Comparison of ENCODE assay signal across 8 cellular contexts in genomic region chr1:184754479-184755225, GRCh38. TPM values are rescaled to one million over a fixed set of nuclear protein-coding genes. Genes with fewer than 3 reads are reported as not detected.
DNase-seq lines count a peak whose midpoint lies in the region; ATAC-seq, FAIRE-seq and TF ChIP-seq lines count a peak whose summit lies in the region.

TSS of gene EDEM3 (minus strand) at chr1:184754858. CDS start at chr1:184754646, 212 bp downstream.

- no peaks in the 10 kb centered on the region for H3K9me3 Mint-ChIP-seq in T-helper 2 cell treated with Interferon-gamma antibody and Interleukin-4, amounts not matched to agents 5 μg/mL and 100 μg/mL, for 36 hours

- DNase-seq in NCI-H1930 (lab: John Stamatoyannopoulos, UW) = peak; percentile 98
- peak; percentile 98 for DNase-seq in T-helper 2 cell treated with Interferon-gamma antibody and Interleukin-4, amounts not matched to agents 5 μg/mL and 100 μg/mL, for 36 hours (ENCODE audit: low spot score)
- DNase-seq in ascending aorta (ENCODE audit: low spot score in 2 of 2) = peak; percentile 98 to 99
- DNase-seq in right atrium auricular region (ENCODE audit: low spot score) = peak; percentile 99
- DNase-seq in psoas muscle = peak; percentile 99
- DNase-seq in urothelium cell line (ENCODE audit: low spot score) = peak; percentile 98

- peaks cover 2 to 11% of the 10 kb centered on the region in 2 donors for H3K4me1 ChIP-seq in ascending aorta
- H3K4me1 ChIP-seq in right atrium auricular region = peaks cover 0 to 23% of the 10 kb centered on the region in 2 donors
- H3K4me1 ChIP-seq in psoas muscle = peaks cover 22% of the 10 kb centered on the region

- intact Hi-C loops in ascending aorta (cut with DNase I) = loop anchor here (1.0 to 10.0 kb wide), 6 partner anchors 38 to 1120 kb away; partner anchors contain the start of genes ARPC5, IVNS1ABP, RNF2 and SWT1
- intact Hi-C loops in psoas muscle (cut with DNase I) = loop anchor here in 1 of 2 donors (2.0 kb wide), 1 partner anchor 402 kb away; the partner anchor contains the start of genes SWT1 and TRMT1L

- H3K36me3 ChIP-seq in ascending aorta (no peaks in the 10 kb centered on the region), right atrium auricular region (no peaks in the 10 kb centered on the region), psoas muscle (ENCODE audit: insufficient read depth in 1 of 2, low read depth in 1 of 2) (no peaks in the 10 kb centered on the region)

- H3K27me3 ChIP-seq in ascending aorta = no peaks in the 10 kb centered on the region
- no peaks in the 10 kb centered on the region for H3K27me3 ChIP-seq in right atrium auricular region
- no peaks in the 10 kb centered on the region for H3K27me3 ChIP-seq in psoas muscle (ENCODE audit: insufficient read depth in 3 of 3, low read length in 2 of 3)

- 0 to 1% (median 0%) methylated on average over 70 to 76 of the region's 76 CpGs for WGBS in psoas muscle, 3 donors

- FAIRE-seq in urothelium cell line (lab: Jason Lieb, UNC) = peak; percentile 94

- peak; percentile 95 for ATAC-seq in GM18502 (IDR thresholded peaks at IDR 0.05; ENCODE audit: poor library complexity, unreplicated experiment)
- ATAC-seq in HG02970 (IDR thresholded peaks at IDR 0.05; ENCODE audit: low FRiP score, unreplicated experiment) = peak; percentile 95
- peak; percentile 95 to 98 (median 96) for ATAC-seq in psoas muscle

- H3K27ac ChIP-seq in ascending aorta (peak within 1 kb of the TSS; percentile 93 to 96), right atrium auricular region (peak within 1 kb of the TSS; percentile 93 to 96), psoas muscle (peak within 1 kb of the TSS; percentile 93)

- H3K4me1 Mint-ChIP-seq in T-helper 2 cell treated with Interferon-gamma antibody and Interleukin-4, amounts not matched to agents 5 μg/mL and 100 μg/mL, for 36 hours (ENCODE audit: low read depth) = peaks cover 39% of the 10 kb centered on the region

- peak within 1 kb of the TSS; percentile 91 for H3K4me3 Mint-ChIP-seq in T-helper 2 cell treated with Interferon-gamma antibody and Interleukin-4, amounts not matched to agents 5 μg/mL and 100 μg/mL, for 36 hours

- H3K4me3 ChIP-seq in ascending aorta (peak within 1 kb of the TSS; percentile 76 to 90), right atrium auricular region (peak within 1 kb of the TSS; percentile 74 to 82), psoas muscle (peak within 1 kb of the TSS; percentile 95)

- H3K27ac Mint-ChIP-seq in T-helper 2 cell treated with Interferon-gamma antibody and Interleukin-4, amounts not matched to agents 5 μg/mL and 100 μg/mL, for 36 hours = peak within 1 kb of the TSS; percentile 86

- peaks cover 13% of the 10 kb centered on the region for H3K27me3 Mint-ChIP-seq in T-helper 2 cell treated with Interferon-gamma antibody and Interleukin-4, amounts not matched to agents 5 μg/mL and 100 μg/mL, for 36 hours (ENCODE audit: low read depth)

- TF ChIP-seq CTCF in ascending aorta (IDR thresholded peaks at IDR 0.05) (no peak), right atrium auricular region (IDR thresholded peaks at IDR 0.05) (no peak), psoas muscle (IDR thresholded peaks at IDR 0.05) (no peak)

- H3K36me3 Mint-ChIP-seq in T-helper 2 cell treated with Interferon-gamma antibody and Interleukin-4, amounts not matched to agents 5 μg/mL and 100 μg/mL, for 36 hours (ENCODE audit: low read depth) = peaks cover 23% of the 10 kb centered on the region

- H3K9me3 ChIP-seq in ascending aorta (no peaks in the 10 kb centered on the region), right atrium auricular region (no peaks in the 10 kb centered on the region), psoas muscle (no peaks in the 10 kb centered on the region)

RNA-seq across cellular contexts. Expression of gene EDEM3, which starts in this region (rescaled TPM):
- total RNA-seq in ascending aorta = 23.1 TPM
- total RNA-seq in right atrium auricular region = 10 to 100 TPM; 18.1 to 30.0 TPM
- 10 to 100 TPM; 19.2 to 36.4 (median 27.9) TPM for total RNA-seq in psoas muscle
- polyA plus RNA-seq in psoas muscle = 10 to 100 TPM; 13.0 to 24.6 (median 24.0) TPM

Comparison
In these comparisons a context has a peak if more than half of its experiments do, and no peak if none do; other contexts are left out.
1. Peak in every context shown above with its lines: DNase-seq, ATAC-seq, H3K4me3 ChIP-seq and H3K27ac ChIP-seq.